Comparison of ENCODE assay signal across 1 cellular context in genomic region chr11:73323464-73323863, GRCh38.
TF ChIP-seq lines count a peak whose summit lies in the region.

No MANE protein-coding gene starts in this region.

TF ChIP-seq in GM23338, 12 proteins besides CTCF, POLR2A, EP300 and RAD21 (continued from another document):
- TF ChIP-seq REST (IDR thresholded peaks at IDR 0.05; ENCODE audit: unreplicated experiment) (no peak), POLR2AphosphoS5 (IDR thresholded peaks at IDR 0.05; ENCODE audit: low read depth) (no peak), JUNB (IDR thresholded peaks at IDR 0.05; ENCODE audit: unreplicated experiment) (no peak), ETS1 (IDR thresholded peaks at IDR 0.05) (no peak), ZNF331 (CRISPR knock-in tag; IDR thresholded peaks at IDR 0.05; ENCODE audit: low read depth) (no peak), ZNF462 (CRISPR knock-in tag; IDR thresholded peaks at IDR 0.05) (no peak), EZH2 (IDR thresholded peaks at IDR 0.05; ENCODE audit: low read depth, unreplicated experiment) (no peak)
